ENCODE assay signal across 8 cellular contexts in the genomic region with DNA sequence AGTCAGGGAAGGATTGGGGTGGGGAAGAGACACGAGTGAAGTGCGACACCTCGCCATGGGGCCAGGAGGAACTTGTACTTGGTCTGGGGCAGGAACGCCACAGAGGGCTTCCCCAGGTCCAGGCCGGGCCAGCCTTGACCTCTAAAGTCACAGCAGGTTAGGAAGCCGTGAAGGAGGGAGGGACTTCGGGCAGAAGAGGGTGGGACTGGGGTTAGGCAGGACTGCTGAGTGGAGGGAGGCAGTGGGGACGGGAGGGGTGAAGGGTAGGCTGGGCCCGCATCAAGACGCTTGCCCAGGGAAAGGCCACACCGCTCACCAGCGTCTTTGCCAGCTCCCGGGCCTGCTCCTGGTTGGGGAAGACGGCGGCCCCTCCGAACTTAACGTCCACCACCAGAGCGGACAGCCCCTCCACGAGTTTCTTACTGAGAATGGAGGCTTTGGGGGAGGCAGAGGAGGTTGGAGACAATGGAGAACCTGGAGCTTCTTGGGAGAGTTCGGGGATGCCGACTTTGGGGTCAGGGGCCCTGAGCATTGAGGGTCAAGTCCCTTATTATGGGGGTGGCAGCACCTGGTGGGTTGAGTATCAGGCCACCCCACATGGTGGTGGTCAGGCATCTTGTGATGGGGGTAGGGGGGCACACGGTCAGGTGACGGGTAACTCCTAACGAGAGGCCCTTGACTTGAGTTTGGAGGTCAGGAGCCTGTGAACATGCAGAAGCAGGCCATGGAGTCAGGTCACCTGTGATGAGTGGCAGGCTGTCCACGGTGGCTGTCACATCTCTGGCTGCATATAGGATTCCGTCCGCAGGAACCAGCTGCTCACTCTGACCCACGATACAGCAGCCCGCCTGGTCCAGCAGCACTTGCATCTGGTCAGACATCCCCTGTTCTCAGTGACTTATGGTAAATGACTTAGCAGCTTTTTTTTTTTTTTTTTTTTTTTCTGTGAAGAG. TPM values are rescaled to one million over a fixed set of nuclear protein-coding genes. Genes with fewer than 3 reads are reported as not detected.
A peak's percentile ranks its signal among the peaks of the same experiment; 100 is the strongest.
DNase-seq lines count a peak whose midpoint lies in the region; ATAC-seq, FAIRE-seq and TF ChIP-seq lines count a peak whose summit lies in the region.
"Had no signal": no experiment of that assay in that cellular context is flagged by ENCODE, and none has a peak within 500 bp of the region (broad histone marks: within the 10 kb centered on the region; RNA-seq: fewer than 3 reads in every experiment).

No MANE protein-coding gene starts in this region.

- peaks cover 26% of the 10 kb centered on the region for H3F3A ChIP-seq in MM.1S (ENCODE audit: insufficient read depth, low read length)

- DNase-seq in GM12891 (ENCODE audit: insufficient read length, low spot score) (peak; percentile 57), MM.1S (no peak), left cardiac atrium (peak; percentile 74), renal cortical epithelial cell (ENCODE audit: low read depth) (peak; percentile 47)
- DNase-seq in activated naive CD4-positive, alpha-beta T cell treated with anti-CD3 and anti-CD28 coated beads for 36 hours: peak; percentile 71

- peak; percentile 66 for TF ChIP-seq POLR2A in GM12891 (IDR thresholded peaks at IDR 0.05; ENCODE audit: low read depth, low read length)

- CTCF ChIA-PET in activated naive CD4-positive, alpha-beta T cell treated with anti-CD3 and anti-CD28 coated beads for 36 hours (lab: Charles Lee): interaction anchor here (0.6 to 2.9 kb wide), 5 partner anchors 13 to 285 kb away, joined by 3 to 13 read pairs (median 4); no protein-coding TSS in a partner anchor

- H3K4me2 ChIP-seq in MM.1S (ENCODE audit: low read depth, low read length): peak overlapping the region; percentile 91

- FAIRE-seq in GM12891 (lab: Jason Lieb, UNC): no peak

- peak overlapping the region; percentile 84 for H3K4me3 Mint-ChIP-seq in activated naive CD4-positive, alpha-beta T cell treated with anti-CD3 and anti-CD28 coated beads for 36 hours

- H3K36me3 Mint-ChIP-seq in activated naive CD4-positive, alpha-beta T cell treated with anti-CD3 and anti-CD28 coated beads for 36 hours (ENCODE audit: low read depth): peaks cover 41% of the 10 kb centered on the region

- no peaks in the 10 kb centered on the region for H3K9me2 ChIP-seq in MM.1S (replicated peaks; ENCODE audit: insufficient read depth, low read length)

- TF ChIP-seq CTCF in MM.1S (IDR thresholded peaks at IDR 0.05; ENCODE audit: low read length): no peak

- peak overlapping the region; percentile 88 for H3K4me3 ChIP-seq in MM.1S (ENCODE audit: low read length)

- peaks cover 35% of the 10 kb centered on the region for H3K79me2 ChIP-seq in MM.1S (ENCODE audit: low read length)

- peak overlapping the region; percentile 92 for H3K9ac ChIP-seq in MM.1S (ENCODE audit: low read length)

- H3K9me3 Mint-ChIP-seq in activated naive CD4-positive, alpha-beta T cell treated with anti-CD3 and anti-CD28 coated beads for 36 hours: no peaks in the 10 kb centered on the region

- H4K20me1 ChIP-seq in MM.1S (ENCODE audit: insufficient read depth, low read length): no peaks in the 10 kb centered on the region

- H2AFZ ChIP-seq in MM.1S (ENCODE audit: low read length): peak overlapping the region; percentile 23; the same call in 1 of the 2 replicates

- H3K4me1 ChIP-seq in MM.1S (ENCODE audit: low read length): peaks cover 30% of the 10 kb centered on the region

- H3K27me3 Mint-ChIP-seq in activated naive CD4-positive, alpha-beta T cell treated with anti-CD3 and anti-CD28 coated beads for 36 hours (ENCODE audit: low read depth): no peaks in the 10 kb centered on the region

- no peaks in the 10 kb centered on the region for H3K36me3 ChIP-seq in MM.1S (replicated peaks; ENCODE audit: insufficient read depth, low read length)

- H3K4me1 Mint-ChIP-seq in activated naive CD4-positive, alpha-beta T cell treated with anti-CD3 and anti-CD28 coated beads for 36 hours (ENCODE audit: low read depth): peaks cover 35% of the 10 kb centered on the region

- H3K27ac Mint-ChIP-seq in activated naive CD4-positive, alpha-beta T cell treated with anti-CD3 and anti-CD28 coated beads for 36 hours: peak overlapping the region; percentile 93

- H3K27ac ChIP-seq in MM.1S (ENCODE audit: low read length): peak overlapping the region; percentile 87

- no peaks in the 10 kb centered on the region for H3K9me3 ChIP-seq in MM.1S (replicated peaks; ENCODE audit: insufficient read depth, low read length)

- intact Hi-C loops in activated naive CD4-positive, alpha-beta T cell treated with anti-CD3 and anti-CD28 coated beads for 36 hours (cut with micrococcal nuclease): loop anchor here (2.0 kb wide), 2 partner anchors 18 to 56 kb away; a partner anchor contains a TSS
- intact Hi-C loops in left cardiac atrium (cut with DNase I): no loop called here

- H3K27me3 ChIP-seq in MM.1S (replicated peaks; ENCODE audit: insufficient read depth, low read length): peaks cover 9% of the 10 kb centered on the region; the same call in 1 of the 2 replicates

- ATAC-seq in left cardiac atrium (peak; percentile 1 to 3), GM18873 (IDR thresholded peaks at IDR 0.05; ENCODE audit: low FRiP score, unreplicated experiment) (no peak), HG02678 (IDR thresholded peaks at IDR 0.05; ENCODE audit: unreplicated experiment) (no peak)

TF ChIP-seq in GM12891, 5 proteins besides CTCF, POLR2A, EP300 and RAD21:
- TF ChIP-seq POU2F2 (IDR thresholded peaks at IDR 0.05; ENCODE audit: low read depth, low read length): peak; percentile 55
- no peak for TF ChIP-seq PAX5 (IDR thresholded peaks at IDR 0.05; ENCODE audit: insufficient read depth, low read length, severe bottlenecking)
- no peak for TF ChIP-seq SPI1 (IDR thresholded peaks at IDR 0.05; ENCODE audit: low read depth, low read length)
- peak; percentile 6; the same call in 1 of the 2 replicates for TF ChIP-seq POLR2AphosphoS5 (IDR thresholded peaks at IDR 0.05; ENCODE audit: low read depth, low read length)
- TF ChIP-seq TAF1 (IDR thresholded peaks at IDR 0.05; ENCODE audit: low read depth, low read length): no peak; the same call in 1 of the 2 replicates

RNA-seq across cellular contexts. Expression of a gene that starts 1.7 kb away (rescaled TPM):
- 4.2 TPM for polyA plus RNA-seq in GM12891 (2012; ENCODE audit: low read depth, missing spikeins)
- 1 to 10 TPM; 1.1 to 2.1 TPM for total RNA-seq in activated naive CD4-positive, alpha-beta T cell treated with anti-CD3 and anti-CD28 coated beads for 36 hours
- total RNA-seq in left cardiac atrium (1 to 10 TPM in 1 of 2 donors, not detected in 1; 1.3 TPM), renal cortical epithelial cell (2.0 and 7.3 TPM in 2 replicates)

RNA-seq across cellular contexts. Expression of a gene that starts 2.7 kb away (rescaled TPM):
- polyA plus RNA-seq in GM12891 (2012; ENCODE audit: low read depth, missing spikeins): 14.0 TPM
- 10 to 100 TPM; 43.7 to 49.6 TPM for total RNA-seq in activated naive CD4-positive, alpha-beta T cell treated with anti-CD3 and anti-CD28 coated beads for 36 hours
- 10 to 100 TPM; 27.9 to 67.1 TPM for total RNA-seq in left cardiac atrium
- 55.0 and 68.8 TPM in 2 replicates for total RNA-seq in renal cortical epithelial cell

RNA-seq across cellular contexts. Expression of a gene that starts 18.6 kb away (rescaled TPM):
- polyA plus RNA-seq in GM12891 (2012; ENCODE audit: low read depth, missing spikeins): 2.6 TPM
- 1 to 10 TPM; 7.4 to 7.6 TPM for total RNA-seq in activated naive CD4-positive, alpha-beta T cell treated with anti-CD3 and anti-CD28 coated beads for 36 hours
- total RNA-seq in left cardiac atrium (under 1 TPM in 1 of 2 donors, not detected in 1; 0.15 TPM), renal cortical epithelial cell (0.15 and 0.17 TPM in 2 replicates)
- total RNA-seq: dermis microvascular lymphatic vessel endothelial cell had no signal

RNA-seq across cellular contexts. Expression of a gene that starts 19.1 kb away (rescaled TPM):
- 46.7 TPM for polyA plus RNA-seq in GM12891 (2012; ENCODE audit: low read depth, missing spikeins)
- total RNA-seq in activated naive CD4-positive, alpha-beta T cell treated with anti-CD3 and anti-CD28 coated beads for 36 hours: 100 to 1,000 TPM; 104 to 115 TPM
- total RNA-seq in left cardiac atrium: 10 to 100 TPM; 29.8 to 32.7 TPM
- total RNA-seq in renal cortical epithelial cell: 16.7 and 24.7 TPM in 2 replicates

RNA-seq across cellular contexts. Expression of a gene that starts 19.6 kb away (rescaled TPM):
- 29.2 TPM for polyA plus RNA-seq in GM12891 (2012; ENCODE audit: low read depth, missing spikeins)
- total RNA-seq in activated naive CD4-positive, alpha-beta T cell treated with anti-CD3 and anti-CD28 coated beads for 36 hours: 10 to 100 TPM; 41.4 to 42.0 TPM
- total RNA-seq in left cardiac atrium: 10 to 100 TPM; 35.4 to 37.6 TPM
- total RNA-seq in renal cortical epithelial cell: 26.6 and 48.4 TPM in 2 replicates

Comparison
In these comparisons a context has a peak if more than half of its experiments do, and no peak if none do; other contexts are left out.
1. ATAC-seq: peak in left cardiac atrium (2 of 2); none in GM18873 (single experiment) and HG02678 (single experiment).